1 cellular context compared by ENCODE assay signal in the genomic region with DNA sequence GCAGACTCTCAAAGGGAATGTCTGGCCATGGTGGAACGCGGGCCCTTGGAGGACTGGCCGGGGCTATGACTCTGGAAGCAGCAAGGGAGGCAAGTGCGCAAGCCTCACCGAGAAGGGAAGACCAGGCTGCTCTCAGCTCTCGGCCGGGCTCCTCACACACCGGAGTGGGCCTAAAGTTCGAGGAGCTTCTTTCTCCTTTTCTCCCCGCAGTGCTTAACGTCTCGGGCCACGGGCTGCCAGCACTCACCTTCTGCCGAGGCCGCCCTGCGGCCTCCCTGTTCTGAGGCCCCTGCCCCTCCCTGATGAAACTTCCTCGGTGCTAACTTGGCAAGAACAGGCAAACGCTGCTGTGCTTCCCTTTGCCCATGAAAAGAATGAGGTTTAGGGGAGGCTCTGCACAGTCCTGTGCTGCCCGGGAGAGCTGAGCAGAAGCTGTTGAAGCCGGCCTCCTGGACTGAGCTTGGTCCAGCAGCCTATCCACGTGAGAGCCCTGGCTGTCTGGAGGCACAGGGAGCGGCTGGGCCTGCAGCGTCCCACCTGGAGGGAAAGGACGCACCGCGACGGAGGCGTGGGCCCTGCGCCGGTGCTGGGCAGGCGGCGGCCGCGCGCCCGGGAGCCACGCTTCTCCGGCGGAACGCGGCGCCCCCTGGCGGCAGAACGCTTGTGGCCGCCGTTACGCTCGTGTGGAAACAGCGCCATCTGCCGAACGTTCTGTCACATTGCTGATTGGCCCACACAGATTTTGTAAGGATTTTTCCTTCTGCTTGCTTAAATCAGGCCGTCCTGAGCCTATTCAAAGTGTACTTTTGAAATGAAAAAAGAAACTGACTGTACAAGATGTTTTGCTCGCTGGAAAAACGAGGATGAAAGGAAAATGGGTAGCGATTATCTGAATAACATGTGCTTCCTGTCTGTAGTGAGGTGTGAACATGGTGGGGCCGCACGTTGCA.
TF ChIP-seq lines count a peak whose summit lies in the region.

No MANE protein-coding gene starts in this region.

TF ChIP-seq in K562, 482 proteins besides CTCF, POLR2A, EP300 and RAD21 (continued from another document and continues in another):
- TF ChIP-seq, protein P1, sequence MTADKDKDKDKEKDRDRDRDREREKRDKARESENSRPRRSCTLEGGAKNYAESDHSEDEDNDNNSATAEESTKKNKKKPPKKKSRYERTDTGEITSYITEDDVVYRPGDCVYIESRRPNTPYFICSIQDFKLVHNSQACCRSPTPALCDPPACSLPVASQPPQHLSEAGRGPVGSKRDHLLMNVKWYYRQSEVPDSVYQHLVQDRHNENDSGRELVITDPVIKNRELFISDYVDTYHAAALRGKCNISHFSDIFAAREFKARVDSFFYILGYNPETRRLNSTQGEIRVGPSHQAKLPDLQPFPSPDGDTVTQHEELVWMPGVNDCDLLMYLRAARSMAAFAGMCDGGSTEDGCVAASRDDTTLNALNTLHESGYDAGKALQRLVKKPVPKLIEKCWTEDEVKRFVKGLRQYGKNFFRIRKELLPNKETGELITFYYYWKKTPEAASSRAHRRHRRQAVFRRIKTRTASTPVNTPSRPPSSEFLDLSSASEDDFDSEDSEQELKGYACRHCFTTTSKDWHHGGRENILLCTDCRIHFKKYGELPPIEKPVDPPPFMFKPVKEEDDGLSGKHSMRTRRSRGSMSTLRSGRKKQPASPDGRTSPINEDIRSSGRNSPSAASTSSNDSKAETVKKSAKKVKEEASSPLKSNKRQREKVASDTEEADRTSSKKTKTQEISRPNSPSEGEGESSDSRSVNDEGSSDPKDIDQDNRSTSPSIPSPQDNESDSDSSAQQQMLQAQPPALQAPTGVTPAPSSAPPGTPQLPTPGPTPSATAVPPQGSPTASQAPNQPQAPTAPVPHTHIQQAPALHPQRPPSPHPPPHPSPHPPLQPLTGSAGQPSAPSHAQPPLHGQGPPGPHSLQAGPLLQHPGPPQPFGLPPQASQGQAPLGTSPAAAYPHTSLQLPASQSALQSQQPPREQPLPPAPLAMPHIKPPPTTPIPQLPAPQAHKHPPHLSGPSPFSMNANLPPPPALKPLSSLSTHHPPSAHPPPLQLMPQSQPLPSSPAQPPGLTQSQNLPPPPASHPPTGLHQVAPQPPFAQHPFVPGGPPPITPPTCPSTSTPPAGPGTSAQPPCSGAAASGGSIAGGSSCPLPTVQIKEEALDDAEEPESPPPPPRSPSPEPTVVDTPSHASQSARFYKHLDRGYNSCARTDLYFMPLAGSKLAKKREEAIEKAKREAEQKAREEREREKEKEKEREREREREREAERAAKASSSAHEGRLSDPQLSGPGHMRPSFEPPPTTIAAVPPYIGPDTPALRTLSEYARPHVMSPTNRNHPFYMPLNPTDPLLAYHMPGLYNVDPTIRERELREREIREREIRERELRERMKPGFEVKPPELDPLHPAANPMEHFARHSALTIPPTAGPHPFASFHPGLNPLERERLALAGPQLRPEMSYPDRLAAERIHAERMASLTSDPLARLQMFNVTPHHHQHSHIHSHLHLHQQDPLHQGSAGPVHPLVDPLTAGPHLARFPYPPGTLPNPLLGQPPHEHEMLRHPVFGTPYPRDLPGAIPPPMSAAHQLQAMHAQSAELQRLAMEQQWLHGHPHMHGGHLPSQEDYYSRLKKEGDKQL (CRISPR knock-in tag; IDR thresholded peaks at IDR 0.05; ENCODE audit: borderline replicate concordance): no peak
- TF ChIP-seq MIER1 (IDR thresholded peaks at IDR 0.05; ENCODE audit: low read depth) (no peak), STAG1 (CRISPR knock-in tag; IDR thresholded peaks at IDR 0.05; ENCODE audit: borderline replicate concordance) (peak; percentile 78; the same call in 1 of the 2 replicates), ZNF79 (CRISPR knock-in tag; IDR thresholded peaks at IDR 0.05; ENCODE audit: low read depth) (no peak), PTTG1 (tag; IDR thresholded peaks at IDR 0.05; ENCODE audit: low read depth) (no peak), ZFPM2 (CRISPR knock-in tag; IDR thresholded peaks at IDR 0.05) (no peak), JUND (IDR thresholded peaks at IDR 0.05; ENCODE audit: borderline replicate concordance, low read depth, low read length) (peak; percentile 37; the same call in 1 of the 2 replicates), JUND (tag; IDR thresholded peaks at IDR 0.05; ENCODE audit: borderline replicate concordance, low read depth, low read length) (no peak), MECOM (CRISPR knock-in tag; IDR thresholded peaks at IDR 0.05) (no peak), RNF2 (IDR thresholded peaks at IDR 0.05) (no peak), XRCC5 (IDR thresholded peaks at IDR 0.05; ENCODE audit: low read depth, low read length) (0 out of 2 replicates have a peak, but pooled peaks have one; percentile 71), TEAD4 (IDR thresholded peaks at IDR 0.05; ENCODE audit: low read length) (peak; percentile 28; the same call in 1 of the 2 replicates), TEAD4 (CRISPR knock-in tag; IDR thresholded peaks at IDR 0.05; ENCODE audit: borderline replicate concordance) (peak; percentile 85; the same call in 1 of the 2 replicates), ZBTB1 (CRISPR knock-in tag; IDR thresholded peaks at IDR 0.05; ENCODE audit: borderline replicate concordance, low read depth) (peak; percentile 34; the same call in 1 of the 2 replicates), ARID2 (IDR thresholded peaks at IDR 0.05) (peak; percentile 73; the same call in 1 of the 2 replicates), BRCA1 (IDR thresholded peaks at IDR 0.05) (no peak), BRCA1 (CRISPR knock-in tag; IDR thresholded peaks at IDR 0.05) (no peak), EZH2 (IDR thresholded peaks at IDR 0.05; ENCODE audit: borderline replicate concordance, low read depth, low read length) (no peak), ZNF232 (CRISPR knock-in tag; IDR thresholded peaks at IDR 0.05) (peak; percentile 58; the same call in 1 of the 2 replicates), MAFK (IDR thresholded peaks at IDR 0.05; ENCODE audit: low read length) (no peak), EHMT2 (IDR thresholded peaks at IDR 0.05) (no peak), SRSF3 (IDR thresholded peaks at IDR 0.05; ENCODE audit: insufficient read depth, low read length) (no peak), KDM5B (IDR thresholded peaks at IDR 0.05; ENCODE audit: insufficient replicate concordance, low read depth, low read length) (no peak), POLR2G (IDR thresholded peaks at IDR 0.05; ENCODE audit: low read depth, low read length) (no peak), CHD2 (IDR thresholded peaks at IDR 0.05; ENCODE audit: low read depth, low read length) (no peak), ATF7 (IDR thresholded peaks at IDR 0.05) (no peak), FOXK2 (conservative IDR thresholded peaks at IDR 0.05 in 1 of 2, IDR thresholded peaks at IDR 0.05 in 1 of 2; ENCODE audit: low read depth in 2 of 2) (no peak), ZFX (CRISPR knock-in tag; IDR thresholded peaks at IDR 0.05) (no peak), ZBED1 (IDR thresholded peaks at IDR 0.05) (no peak), GABPB2 (CRISPR knock-in tag; conservative IDR thresholded peaks at IDR 0.05) (no peak), ZNF174 (CRISPR knock-in tag; IDR thresholded peaks at IDR 0.05) (no peak), BRD4 (IDR thresholded peaks at IDR 0.05) (no peak), ETV6 (IDR thresholded peaks at IDR 0.05; ENCODE audit: borderline replicate concordance in 1 of 2, low read depth in 2 of 2, low read length in 1 of 2) (no peak), ETV6 (CRISPR knock-in tag; IDR thresholded peaks at IDR 0.05; ENCODE audit: borderline replicate concordance) (no peak), ZNF197 (CRISPR knock-in tag; IDR thresholded peaks at IDR 0.05; ENCODE audit: low read depth) (no peak), CTBP1 (IDR thresholded peaks at IDR 0.05; ENCODE audit: borderline replicate concordance) (peak; percentile 54; the same call in 1 of the 2 replicates), ZNF212 (CRISPR knock-in tag; IDR thresholded peaks at IDR 0.05) (no peak), RBM34 (IDR thresholded peaks at IDR 0.05; ENCODE audit: borderline replicate concordance, insufficient read depth, low read length) (no peak), ZNF584 (CRISPR knock-in tag; IDR thresholded peaks at IDR 0.05; ENCODE audit: low read depth) (no peak), ZNF764 (CRISPR knock-in tag; IDR thresholded peaks at IDR 0.05; ENCODE audit: low read depth) (no peak), ZNF551 (CRISPR knock-in tag; IDR thresholded peaks at IDR 0.05) (no peak), JUN (IDR thresholded peaks at IDR 0.05; ENCODE audit: borderline replicate concordance, low read depth, low read length) (peak; percentile 59; the same call in 1 of the 2 replicates), JUN (CRISPR knock-in tag; IDR thresholded peaks at IDR 0.05; ENCODE audit: borderline replicate concordance) (no peak), TFAM (CRISPR knock-in tag; conservative IDR thresholded peaks at IDR 0.05) (no peak), NR4A1 (CRISPR knock-in tag; IDR thresholded peaks at IDR 0.05) (no peak), NR4A1 (tag; IDR thresholded peaks at IDR 0.05) (no peak), IRF2 (CRISPR knock-in tag; IDR thresholded peaks at IDR 0.05) (no peak), ZNF830 (CRISPR knock-in tag; IDR thresholded peaks at IDR 0.05) (no peak), MTA3 (IDR thresholded peaks at IDR 0.05; ENCODE audit: borderline replicate concordance) (no peak), TAL1 (IDR thresholded peaks at IDR 0.05) (no peak), ZNF143 (CRISPR knock-in tag; IDR thresholded peaks at IDR 0.05) (no peak), SMARCC2 (IDR thresholded peaks at IDR 0.05; ENCODE audit: low read depth) (no peak), POLR2AphosphoS2 (IDR thresholded peaks at IDR 0.05; ENCODE audit: low read length) (no peak), NFRKB (IDR thresholded peaks at IDR 0.05; ENCODE audit: low read depth) (no peak), MYC (IDR thresholded peaks at IDR 0.05; ENCODE audit: low read depth, low read length) (peak; percentile 75), MYC (CRISPR knock-in tag; IDR thresholded peaks at IDR 0.05; ENCODE audit: borderline replicate concordance, low read depth) (no peak)
- TF ChIP-seq, protein P2, sequence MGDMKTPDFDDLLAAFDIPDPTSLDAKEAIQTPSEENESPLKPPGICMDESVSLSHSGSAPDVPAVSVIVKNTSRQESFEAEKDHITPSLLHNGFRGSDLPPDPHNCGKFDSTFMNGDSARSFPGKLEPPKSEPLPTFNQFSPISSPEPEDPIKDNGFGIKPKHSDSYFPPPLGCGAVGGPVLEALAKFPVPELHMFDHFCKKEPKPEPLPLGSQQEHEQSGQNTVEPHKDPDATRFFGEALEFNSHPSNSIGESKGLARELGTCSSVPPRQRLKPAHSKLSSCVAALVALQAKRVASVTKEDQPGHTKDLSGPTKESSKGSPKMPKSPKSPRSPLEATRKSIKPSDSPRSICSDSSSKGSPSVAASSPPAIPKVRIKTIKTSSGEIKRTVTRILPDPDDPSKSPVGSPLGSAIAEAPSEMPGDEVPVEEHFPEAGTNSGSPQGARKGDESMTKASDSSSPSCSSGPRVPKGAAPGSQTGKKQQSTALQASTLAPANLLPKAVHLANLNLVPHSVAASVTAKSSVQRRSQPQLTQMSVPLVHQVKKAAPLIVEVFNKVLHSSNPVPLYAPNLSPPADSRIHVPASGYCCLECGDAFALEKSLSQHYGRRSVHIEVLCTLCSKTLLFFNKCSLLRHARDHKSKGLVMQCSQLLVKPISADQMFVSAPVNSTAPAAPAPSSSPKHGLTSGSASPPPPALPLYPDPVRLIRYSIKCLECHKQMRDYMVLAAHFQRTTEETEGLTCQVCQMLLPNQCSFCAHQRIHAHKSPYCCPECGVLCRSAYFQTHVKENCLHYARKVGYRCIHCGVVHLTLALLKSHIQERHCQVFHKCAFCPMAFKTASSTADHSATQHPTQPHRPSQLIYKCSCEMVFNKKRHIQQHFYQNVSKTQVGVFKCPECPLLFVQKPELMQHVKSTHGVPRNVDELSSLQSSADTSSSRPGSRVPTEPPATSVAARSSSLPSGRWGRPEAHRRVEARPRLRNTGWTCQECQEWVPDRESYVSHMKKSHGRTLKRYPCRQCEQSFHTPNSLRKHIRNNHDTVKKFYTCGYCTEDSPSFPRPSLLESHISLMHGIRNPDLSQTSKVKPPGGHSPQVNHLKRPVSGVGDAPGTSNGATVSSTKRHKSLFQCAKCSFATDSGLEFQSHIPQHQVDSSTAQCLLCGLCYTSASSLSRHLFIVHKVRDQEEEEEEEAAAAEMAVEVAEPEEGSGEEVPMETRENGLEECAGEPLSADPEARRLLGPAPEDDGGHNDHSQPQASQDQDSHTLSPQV (IDR thresholded peaks at IDR 0.05): peak; percentile 65; the same call in 1 of the 2 replicates
- TF ChIP-seq, protein P3, sequence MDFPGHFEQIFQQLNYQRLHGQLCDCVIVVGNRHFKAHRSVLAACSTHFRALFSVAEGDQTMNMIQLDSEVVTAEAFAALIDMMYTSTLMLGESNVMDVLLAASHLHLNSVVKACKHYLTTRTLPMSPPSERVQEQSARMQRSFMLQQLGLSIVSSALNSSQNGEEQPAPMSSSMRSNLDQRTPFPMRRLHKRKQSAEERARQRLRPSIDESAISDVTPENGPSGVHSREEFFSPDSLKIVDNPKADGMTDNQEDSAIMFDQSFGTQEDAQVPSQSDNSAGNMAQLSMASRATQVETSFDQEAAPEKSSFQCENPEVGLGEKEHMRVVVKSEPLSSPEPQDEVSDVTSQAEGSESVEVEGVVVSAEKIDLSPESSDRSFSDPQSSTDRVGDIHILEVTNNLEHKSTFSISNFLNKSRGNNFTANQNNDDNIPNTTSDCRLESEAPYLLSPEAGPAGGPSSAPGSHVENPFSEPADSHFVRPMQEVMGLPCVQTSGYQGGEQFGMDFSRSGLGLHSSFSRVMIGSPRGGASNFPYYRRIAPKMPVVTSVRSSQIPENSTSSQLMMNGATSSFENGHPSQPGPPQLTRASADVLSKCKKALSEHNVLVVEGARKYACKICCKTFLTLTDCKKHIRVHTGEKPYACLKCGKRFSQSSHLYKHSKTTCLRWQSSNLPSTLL (IDR thresholded peaks at IDR 0.05): no peak
- TF ChIP-seq, protein P4, sequence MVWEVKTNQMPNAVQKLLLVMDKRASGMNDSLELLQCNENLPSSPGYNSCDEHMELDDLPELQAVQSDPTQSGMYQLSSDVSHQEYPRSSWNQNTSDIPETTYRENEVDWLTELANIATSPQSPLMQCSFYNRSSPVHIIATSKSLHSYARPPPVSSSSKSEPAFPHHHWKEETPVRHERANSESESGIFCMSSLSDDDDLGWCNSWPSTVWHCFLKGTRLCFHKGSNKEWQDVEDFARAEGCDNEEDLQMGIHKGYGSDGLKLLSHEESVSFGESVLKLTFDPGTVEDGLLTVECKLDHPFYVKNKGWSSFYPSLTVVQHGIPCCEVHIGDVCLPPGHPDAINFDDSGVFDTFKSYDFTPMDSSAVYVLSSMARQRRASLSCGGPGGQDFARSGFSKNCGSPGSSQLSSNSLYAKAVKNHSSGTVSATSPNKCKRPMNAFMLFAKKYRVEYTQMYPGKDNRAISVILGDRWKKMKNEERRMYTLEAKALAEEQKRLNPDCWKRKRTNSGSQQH (CRISPR knock-in tag; IDR thresholded peaks at IDR 0.05): no peak
- TF ChIP-seq, protein P5, sequence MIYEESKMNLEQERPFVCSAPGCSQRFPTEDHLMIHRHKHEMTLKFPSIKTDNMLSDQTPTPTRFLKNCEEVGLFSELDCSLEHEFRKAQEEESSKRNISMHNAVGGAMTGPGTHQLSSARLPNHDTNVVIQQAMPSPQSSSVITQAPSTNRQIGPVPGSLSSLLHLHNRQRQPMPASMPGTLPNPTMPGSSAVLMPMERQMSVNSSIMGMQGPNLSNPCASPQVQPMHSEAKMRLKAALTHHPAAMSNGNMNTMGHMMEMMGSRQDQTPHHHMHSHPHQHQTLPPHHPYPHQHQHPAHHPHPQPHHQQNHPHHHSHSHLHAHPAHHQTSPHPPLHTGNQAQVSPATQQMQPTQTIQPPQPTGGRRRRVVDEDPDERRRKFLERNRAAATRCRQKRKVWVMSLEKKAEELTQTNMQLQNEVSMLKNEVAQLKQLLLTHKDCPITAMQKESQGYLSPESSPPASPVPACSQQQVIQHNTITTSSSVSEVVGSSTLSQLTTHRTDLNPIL (CRISPR knock-in tag; IDR thresholded peaks at IDR 0.05): no peak
